ENCODE assay signal across 1 cellular context in genomic region chr5:9454491-9454890, GRCh38.
TF ChIP-seq lines count a peak whose summit lies in the region.

No MANE protein-coding gene starts in this region.

TF ChIP-seq in HEK293, 187 proteins besides CTCF, POLR2A, EP300 and RAD21 (continued from another document):
- TF ChIP-seq ELK4 (IDR thresholded peaks at IDR 0.05; ENCODE audit: borderline replicate concordance, low read depth, low read length) (no peak), ZNF830 (tag by site-specific recombination; IDR thresholded peaks at IDR 0.05; ENCODE audit: low read depth) (no peak), ZNF629 (tag by site-specific recombination; IDR thresholded peaks at IDR 0.05) (no peak), KLF16 (tag by site-specific recombination; IDR thresholded peaks at IDR 0.05) (no peak), PRDM2 (tag by site-specific recombination; IDR thresholded peaks at IDR 0.05; ENCODE audit: borderline replicate concordance) (no peak), ZNF37A (tag by site-specific recombination; IDR thresholded peaks at IDR 0.05) (no peak)
